In the genomic region with DNA sequence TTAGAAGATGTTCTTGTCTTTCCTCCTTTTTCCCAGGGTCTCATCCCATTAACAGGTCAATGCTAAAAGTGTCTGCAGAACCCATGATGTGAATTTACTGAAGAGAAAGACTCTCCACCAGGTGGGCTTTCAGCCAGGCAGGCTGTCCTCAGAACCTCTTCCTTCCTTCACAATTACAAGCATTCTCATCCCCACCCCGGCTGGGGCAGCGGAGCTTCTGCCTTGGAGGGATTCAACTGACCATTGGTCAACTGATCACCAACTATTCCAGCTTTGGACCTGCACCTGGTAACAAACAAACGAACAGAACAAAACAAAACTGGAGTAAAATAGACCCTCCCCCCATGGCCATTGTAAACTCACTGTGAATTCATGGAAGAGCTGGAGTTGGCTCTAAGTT, we compare ENCODE assay signal across 34 cellular contexts. TPM values are rescaled to one million over a fixed set of nuclear protein-coding genes. Genes with fewer than 3 reads are reported as not detected.
"Had no signal": no experiment of that assay in that cellular context is flagged by ENCODE, and none has a peak within 500 bp of the region (broad histone marks: within the 10 kb centered on the region; RNA-seq: fewer than 3 reads in every experiment).

No MANE protein-coding gene starts in this region.

- H3K4me1 ChIP-seq: neural progenitor cell, pancreas, prostate gland, testis, uterus had no signal

- H2AFZ ChIP-seq: neural progenitor cell had no signal

- ATAC-seq: naive thymus-derived CD4-positive, alpha-beta T cell; natural killer cell; pancreas; right cardiac atrium; sciatic nerve; stimulated activated memory B cell treated with anti-CD40 and anti-IgM and Interleukin-4, amounts not matched to agents 10 μg/mL and 1 μg/mL and 100 μg/mL, for 72 hours; stimulated activated naive CD8-positive, alpha-beta T cell treated with anti-CD3 and anti-CD28 coated beads, Interleukin-15, amount 100 ng/mL, for 72 hours; stimulated activated naive CD8-positive, alpha-beta T cell treated with anti-CD3 and anti-CD28 coated beads, Interleukin-15, Interleukin-2, amounts not matched to agents 100 U/mL and 50 U/mL, for 24 hours; upper lobe of right lung had no signal

- H3K4me2 ChIP-seq: neural progenitor cell, smooth muscle cell had no signal

- H3K27ac Mint-ChIP-seq: naive thymus-derived CD4-positive, alpha-beta T cell; natural killer cell; nephron; neural progenitor cell; stimulated activated memory B cell treated with anti-CD40 and anti-IgM and Interleukin-4, amounts not matched to agents 10 μg/mL and 1 μg/mL and 100 μg/mL, for 72 hours; stimulated activated naive CD8-positive, alpha-beta T cell treated with anti-CD3 and anti-CD28 coated beads, Interleukin-15, amount 100 ng/mL, for 72 hours; type B pancreatic cell had no signal

- H3K27ac ChIP-seq: neural progenitor cell, pancreas, prostate gland, skin epidermis, spleen, suprapubic skin, testis, tibial artery, transverse colon, upper lobe of right lung, uterus had no signal

- H3K27me3 ChIP-seq: pancreas, testis, transverse colon, uterus had no signal

- H3K9ac ChIP-seq: neural progenitor cell had no signal

- H3K36me3 ChIP-seq: neural progenitor cell, pancreas, prostate gland, spleen, suprapubic skin, tibial artery, transverse colon, upper lobe of right lung, uterus had no signal

- H3K4me3 ChIP-seq: neural progenitor cell, pancreas, prostate gland, skin epidermis, smooth muscle cell, spleen, suprapubic skin, testis, tibial artery, transverse colon, upper lobe of right lung, uterus had no signal

- H3K4me1 Mint-ChIP-seq: neural progenitor cell had no signal

- H3K36me3 Mint-ChIP-seq: naive thymus-derived CD4-positive, alpha-beta T cell; natural killer cell; neural progenitor cell; stimulated activated memory B cell treated with anti-CD40 and anti-IgM and Interleukin-4, amounts not matched to agents 10 μg/mL and 1 μg/mL and 100 μg/mL, for 72 hours; type B pancreatic cell had no signal

- FAIRE-seq: pancreas had no signal

- DNase-seq: naive thymus-derived CD4-positive, alpha-beta T cell; natural killer cell; occipital lobe; pancreas; retina; right cardiac atrium; spleen; stimulated activated CD4-positive, alpha-beta T cell treated with anti-CD3 and anti-CD28 coated beads, Interleukin-12 subunit alpha, Interleukin-12 subunit beta, amount 100 ng/mL, for 4 hours; stimulated activated CD4-positive, alpha-beta T cell treated with anti-CD3 and anti-CD28 coated beads, Interleukin-1b, Interleukin-23, amount 100 ng/mL, for 48 hours; stimulated activated CD4-positive, alpha-beta T cell treated with anti-CD3 and anti-CD28 coated beads, Interleukin-4, amount 100 ng/mL, for 1 hour; stimulated activated CD4-positive, alpha-beta T cell treated with anti-CD3 and anti-CD28 coated beads, Interleukin-4, amount 100 ng/mL, for 4 hours; stimulated activated naive CD4-positive, alpha-beta T cell; substantia nigra; testis; tibial artery; transverse colon; upper lobe of right lung; uterus had no signal

- H3K9me3 Mint-ChIP-seq: natural killer cell; nephron; neural progenitor cell; stimulated activated memory B cell treated with anti-CD40 and anti-IgM and Interleukin-4, amounts not matched to agents 10 μg/mL and 1 μg/mL and 100 μg/mL, for 72 hours; stimulated activated naive CD8-positive, alpha-beta T cell treated with anti-CD3 and anti-CD28 coated beads, Interleukin-15, amount 100 ng/mL, for 72 hours; type B pancreatic cell had no signal

- H3K4me3 Mint-ChIP-seq: naive thymus-derived CD4-positive, alpha-beta T cell; natural killer cell; nephron; neural progenitor cell; stimulated activated memory B cell treated with anti-CD40 and anti-IgM and Interleukin-4, amounts not matched to agents 10 μg/mL and 1 μg/mL and 100 μg/mL, for 72 hours; stimulated activated naive CD8-positive, alpha-beta T cell treated with anti-CD3 and anti-CD28 coated beads, Interleukin-15, amount 100 ng/mL, for 72 hours; type B pancreatic cell had no signal

- H3K9me3 ChIP-seq: pancreas, prostate gland, spleen, suprapubic skin, testis, tibial artery, transverse colon, upper lobe of right lung, uterus had no signal

RNA-seq across cellular contexts. Expression of a gene that starts 12.6 kb away (rescaled TPM):
- total RNA-seq: natural killer cell, occipital lobe, osteocyte, pancreas, posterior vena cava, prostate gland, pulmonary artery endothelial cell, right cardiac atrium, sciatic nerve, smooth muscle cell, spleen, suprapubic skin, testis, transverse colon, upper lobe of right lung, urinary bladder, uterus had no signal
- polyA plus RNA-seq: naive thymus-derived CD4-positive, alpha-beta T cell; neural cell; pancreas; right cardiac atrium; smooth muscle cell; spleen; urinary bladder had no signal

RNA-seq across cellular contexts. Expression of a gene that starts 48.6 kb away (rescaled TPM):
- total RNA-seq: naive thymus-derived CD4-positive, alpha-beta T cell; natural killer cell; osteocyte; pulmonary artery endothelial cell; right cardiac atrium; upper lobe of right lung had no signal
- polyA plus RNA-seq: naive thymus-derived CD4-positive, alpha-beta T cell had no signal
